ENCODE assay signal across 15 cellular contexts in genomic region chr10:31599626-31600504, GRCh38.
A peak's percentile ranks its signal among the peaks of the same experiment; 100 is the strongest.
DNase-seq lines count a peak whose midpoint lies in the region; ATAC-seq, FAIRE-seq and TF ChIP-seq lines count a peak whose summit lies in the region.
"Had no signal": no experiment of that assay in that cellular context is flagged by ENCODE, and none has a peak within 500 bp of the region (broad histone marks: within the 10 kb centered on the region; RNA-seq: fewer than 3 reads in every experiment).

No MANE protein-coding gene starts in this region.

- H3K36me3 Mint-ChIP-seq in activated T-helper 17 cell treated with anti-CD3 and anti-CD28 coated beads, Interleukin-2, amount 50 U/mL, for 72 hours (ENCODE audit: low read depth), result no peaks in the 10 kb centered on the region
- H3K36me3 Mint-ChIP-seq in stimulated activated effector memory CD8-positive, alpha-beta T cell treated with anti-CD3 and anti-CD28 coated beads, Interleukin-12 subunit alpha, Interleukin-12 subunit beta, amount 100 ng/mL, for 72 hours, result peaks cover 4% of the 10 kb centered on the region
- no peaks in the 10 kb centered on the region for H3K36me3 Mint-ChIP-seq in stimulated activated memory B cell treated with anti-CD40 and anti-IgM and Interleukin-4, amounts not matched to agents 10 μg/mL and 1 μg/mL and 100 μg/mL, for 72 hours
- H3K36me3 Mint-ChIP-seq in naive thymus-derived CD4-positive, alpha-beta T cell, result no peaks in the 10 kb centered on the region
- H3K36me3 Mint-ChIP-seq in type B pancreatic cell, result no peaks in the 10 kb centered on the region

- no peaks in the 10 kb centered on the region for H3K9me3 Mint-ChIP-seq in activated T-helper 17 cell treated with anti-CD3 and anti-CD28 coated beads, Interleukin-2, amount 50 U/mL, for 72 hours
- no peaks in the 10 kb centered on the region for H3K9me3 Mint-ChIP-seq in stimulated activated effector memory CD8-positive, alpha-beta T cell treated with anti-CD3 and anti-CD28 coated beads, Interleukin-12 subunit alpha, Interleukin-12 subunit beta, amount 100 ng/mL, for 72 hours
- peaks cover 4% of the 10 kb centered on the region for H3K9me3 Mint-ChIP-seq in stimulated activated memory B cell treated with anti-CD40 and anti-IgM and Interleukin-4, amounts not matched to agents 10 μg/mL and 1 μg/mL and 100 μg/mL, for 72 hours
- H3K9me3 Mint-ChIP-seq in naive thymus-derived CD4-positive, alpha-beta T cell, result peaks cover 0 to 6% (median 0%) of the 10 kb centered on the region in 11 donors
- peaks cover 5% of the 10 kb centered on the region for H3K9me3 Mint-ChIP-seq in type B pancreatic cell

- no peak for TF ChIP-seq CTCF in type B pancreatic cell (conservative IDR thresholded peaks at IDR 0.05)

- no peaks in the 10 kb centered on the region for H3K4me1 Mint-ChIP-seq in activated T-helper 17 cell treated with anti-CD3 and anti-CD28 coated beads, Interleukin-2, amount 50 U/mL, for 72 hours
- peaks cover 23% of the 10 kb centered on the region for H3K4me1 Mint-ChIP-seq in stimulated activated effector memory CD8-positive, alpha-beta T cell treated with anti-CD3 and anti-CD28 coated beads, Interleukin-12 subunit alpha, Interleukin-12 subunit beta, amount 100 ng/mL, for 72 hours
- peaks cover 6% of the 10 kb centered on the region for H3K4me1 Mint-ChIP-seq in stimulated activated memory B cell treated with anti-CD40 and anti-IgM and Interleukin-4, amounts not matched to agents 10 μg/mL and 1 μg/mL and 100 μg/mL, for 72 hours
- H3K4me1 Mint-ChIP-seq in naive thymus-derived CD4-positive, alpha-beta T cell, result peaks cover 0 to 20% (median 11%) of the 10 kb centered on the region in 7 donors
- H3K4me1 Mint-ChIP-seq in type B pancreatic cell (ENCODE audit: unreplicated experiment), result peaks cover 5% of the 10 kb centered on the region

- peak; percentile 38 for DNase-seq in stimulated activated CD4-positive, alpha-beta T cell treated with anti-CD3 and anti-CD28 coated beads, Interleukin-15, amount 100 ng/mL, for 24 hours
- no peak for DNase-seq in stimulated activated CD4-positive, alpha-beta T cell treated with anti-CD3 and anti-CD28 coated beads, Interleukin-12 subunit alpha, Interleukin-12 subunit beta, amount 100 ng/mL, for 4 hours
- DNase-seq in HTR-8/SVneo (ENCODE audit: insufficient read length, low spot score) (no peak), type B pancreatic cell (ENCODE audit: extremely low spot score, unreplicated experiment) (no peak)
- DNase-seq in stimulated activated effector memory CD8-positive, alpha-beta T cell treated with anti-CD3 and anti-CD28 coated beads, Interleukin-12 subunit alpha, Interleukin-12 subunit beta, amount 100 ng/mL, for 72 hours (ENCODE audit: low spot score in 2 of 2), result no peak
- DNase-seq in naive thymus-derived CD4-positive, alpha-beta T cell, result no peak
- DNase-seq: amniotic stem cell, MG63, thyroid gland had no signal

- H3K9me3 ChIP-seq in naive thymus-derived CD4-positive, alpha-beta T cell (ENCODE audit: control insufficient read depth in 2 of 3, low read length in 3 of 3), result no peaks in the 10 kb centered on the region
- H3K9me3 ChIP-seq: MG63, thyroid gland had no signal

- no peak overlapping the region for H3K27ac Mint-ChIP-seq in activated T-helper 17 cell treated with anti-CD3 and anti-CD28 coated beads, Interleukin-2, amount 50 U/mL, for 72 hours
- H3K27ac Mint-ChIP-seq in stimulated activated effector memory CD8-positive, alpha-beta T cell treated with anti-CD3 and anti-CD28 coated beads, Interleukin-12 subunit alpha, Interleukin-12 subunit beta, amount 100 ng/mL, for 72 hours, result no peak overlapping the region
- H3K27ac Mint-ChIP-seq in stimulated activated memory B cell treated with anti-CD40 and anti-IgM and Interleukin-4, amounts not matched to agents 10 μg/mL and 1 μg/mL and 100 μg/mL, for 72 hours, result no peak overlapping the region
- H3K27ac Mint-ChIP-seq in naive thymus-derived CD4-positive, alpha-beta T cell, result peak overlapping the region in 1 of 9 donors; percentile 29
- no peak overlapping the region for H3K27ac Mint-ChIP-seq in type B pancreatic cell

- CTCF ChIA-PET in naive thymus-derived CD4-positive, alpha-beta T cell (lab: Charles Lee), result no interaction called here

- no peak overlapping the region for H3K4me3 ChIP-seq in naive thymus-derived CD4-positive, alpha-beta T cell (ENCODE audit: low read length)
- H3K4me3 ChIP-seq: MG63, thyroid gland had no signal

- peak; percentile 36 for ATAC-seq in activated T-helper 17 cell treated with anti-CD3 and anti-CD28 coated beads, Interleukin-2, amount 50 U/mL, for 72 hours (replicated peaks)
- peak; percentile 51 for ATAC-seq in stimulated activated effector memory CD8-positive, alpha-beta T cell treated with anti-CD3 and anti-CD28 coated beads, Interleukin-12 subunit alpha, Interleukin-12 subunit beta, amount 100 ng/mL, for 72 hours
- no peak for ATAC-seq in stimulated activated memory B cell treated with anti-CD40 and anti-IgM and Interleukin-4, amounts not matched to agents 10 μg/mL and 1 μg/mL and 100 μg/mL, for 72 hours
- ATAC-seq in naive thymus-derived CD4-positive, alpha-beta T cell, result no peak

- H3K27ac ChIP-seq in naive thymus-derived CD4-positive, alpha-beta T cell (ENCODE audit: low read depth, low read length), result no peak overlapping the region
- H3K27ac ChIP-seq: C4-2B, epithelial cell of prostate, thyroid gland had no signal

- H3K27me3 Mint-ChIP-seq in activated T-helper 17 cell treated with anti-CD3 and anti-CD28 coated beads, Interleukin-2, amount 50 U/mL, for 72 hours, result peaks cover 4% of the 10 kb centered on the region
- H3K27me3 Mint-ChIP-seq in stimulated activated memory B cell treated with anti-CD40 and anti-IgM and Interleukin-4, amounts not matched to agents 10 μg/mL and 1 μg/mL and 100 μg/mL, for 72 hours, result no peaks in the 10 kb centered on the region
- H3K27me3 Mint-ChIP-seq in naive thymus-derived CD4-positive, alpha-beta T cell, result no peaks in the 10 kb centered on the region
- H3K27me3 Mint-ChIP-seq in type B pancreatic cell, result peaks cover 12% of the 10 kb centered on the region

- peak; percentile 33 for FAIRE-seq in HTR-8/SVneo (lab: Jason Lieb, UNC)
- FAIRE-seq: GM12891, islet of Langerhans had no signal

- H3K4me1 ChIP-seq in naive thymus-derived CD4-positive, alpha-beta T cell (ENCODE audit: control insufficient read depth in 2 of 2, insufficient read depth in 2 of 2, low read length in 2 of 2), result peaks cover 9 to 12% of the 10 kb centered on the region in 2 donors

- H3K36me3 ChIP-seq in naive thymus-derived CD4-positive, alpha-beta T cell (ENCODE audit: control insufficient read depth in 2 of 3, insufficient read depth in 3 of 3, low read length in 3 of 3), result peaks cover 0 to 7% (median 0%) of the 10 kb centered on the region in 3 experiments
- H3K36me3 ChIP-seq: MG63, thyroid gland had no signal

- POLR2A ChIA-PET in naive thymus-derived CD4-positive, alpha-beta T cell (lab: Charles Lee), result no interaction called here

- no peaks in the 10 kb centered on the region for H3K27me3 ChIP-seq in naive thymus-derived CD4-positive, alpha-beta T cell (ENCODE audit: control insufficient read depth in 2 of 2, insufficient read depth in 2 of 2, low read length in 2 of 2)
- H3K27me3 ChIP-seq: MG63, thyroid gland had no signal

- H3K4me3 Mint-ChIP-seq in activated T-helper 17 cell treated with anti-CD3 and anti-CD28 coated beads, Interleukin-2, amount 50 U/mL, for 72 hours, result no peak overlapping the region
- no peak overlapping the region for H3K4me3 Mint-ChIP-seq in stimulated activated effector memory CD8-positive, alpha-beta T cell treated with anti-CD3 and anti-CD28 coated beads, Interleukin-12 subunit alpha, Interleukin-12 subunit beta, amount 100 ng/mL, for 72 hours
- H3K4me3 Mint-ChIP-seq in stimulated activated memory B cell treated with anti-CD40 and anti-IgM and Interleukin-4, amounts not matched to agents 10 μg/mL and 1 μg/mL and 100 μg/mL, for 72 hours, result no peak overlapping the region
- no peak overlapping the region for H3K4me3 Mint-ChIP-seq in naive thymus-derived CD4-positive, alpha-beta T cell
- H3K4me3 Mint-ChIP-seq in type B pancreatic cell, result no peak overlapping the region

- intact Hi-C loops in naive thymus-derived CD4-positive, alpha-beta T cell (cut with micrococcal nuclease), result loop anchor here in 1 of 2 donors (5.0 kb wide), 2 partner anchors 162 to 818 kb away; no protein-coding TSS in a partner anchor

Comparison
In these comparisons a context has a peak if more than half of its experiments do, and no peak if none do; other contexts are left out.
1. ATAC-seq: peak in activated T-helper 17 cell treated with anti-CD3 and anti-CD28 coated beads, Interleukin-2, amount 50 U/mL, for 72 hours (single experiment) and stimulated activated effector memory CD8-positive, alpha-beta T cell treated with anti-CD3 and anti-CD28 coated beads, Interleukin-12 subunit alpha, Interleukin-12 subunit beta, amount 100 ng/mL, for 72 hours (single experiment); none in stimulated activated memory B cell treated with anti-CD40 and anti-IgM and Interleukin-4, amounts not matched to agents 10 μg/mL and 1 μg/mL and 100 μg/mL, for 72 hours (single experiment) and naive thymus-derived CD4-positive, alpha-beta T cell (single experiment).